11 cellular contexts compared by ENCODE assay signal in genomic region chr2:3254438-3254941, GRCh38.
DNase-seq lines count a peak whose midpoint lies in the region; ATAC-seq and TF ChIP-seq lines count a peak whose summit lies in the region.
"Had no signal": no experiment of that assay in that cellular context is flagged by ENCODE, and none has a peak within 500 bp of the region (broad histone marks: within the 10 kb centered on the region; RNA-seq: fewer than 3 reads in every experiment).

No MANE protein-coding gene starts in this region.

- no peak overlapping the region for H3K4me3 Mint-ChIP-seq in effector memory CD8-positive, alpha-beta T cell

- intact Hi-C loops in body of pancreas (cut with DNase I), result no loop called here

- no peaks in the 10 kb centered on the region for H3K36me3 ChIP-seq in body of pancreas (replicated peaks in 1 of 2; ENCODE audit: insufficient read depth in 1 of 2, low read depth in 2 of 2)

- no peak overlapping the region for H3K27ac ChIP-seq in body of pancreas
- H3K27ac ChIP-seq: SK-N-MC had no signal

- peaks cover 0 to 2% of the 10 kb centered on the region in 2 donors for H3K9me3 Mint-ChIP-seq in effector memory CD8-positive, alpha-beta T cell

- TF ChIP-seq POLR2A in body of pancreas (IDR thresholded peaks at IDR 0.05), result no peak

- H3K4me1 ChIP-seq in body of pancreas, result no peaks in the 10 kb centered on the region

- peaks cover 0 to 4% (median 0%) of the 10 kb centered on the region in 3 donors for H3K9me3 ChIP-seq in body of pancreas

- ATAC-seq in GM18499 (IDR thresholded peaks at IDR 0.05; ENCODE audit: insufficient read depth, unreplicated experiment) (peak; percentile 48), GM21390 (IDR thresholded peaks at IDR 0.05; ENCODE audit: unreplicated experiment) (peak; percentile 74), HG03103 (IDR thresholded peaks at IDR 0.05; ENCODE audit: low read depth, unreplicated experiment) (peak; percentile 68), body of pancreas (no peak)
- ATAC-seq in effector memory CD8-positive, alpha-beta T cell (replicated peaks), result no peak

- no peak for TF ChIP-seq CTCF in body of pancreas (IDR thresholded peaks at IDR 0.05)

- peaks cover 2 to 7% of the 10 kb centered on the region in 2 donors for H3K4me1 Mint-ChIP-seq in effector memory CD8-positive, alpha-beta T cell (ENCODE audit: low read depth in 2 of 2)

- WGBS in body of pancreas, 2 donors, result 82 to 92% methylated on average over 10 of the region's 10 CpGs

- H3K27me3 ChIP-seq in body of pancreas, result no peaks in the 10 kb centered on the region

- DNase-seq in ecto neural progenitor cell (ENCODE audit: low spot score), result peak; percentile 5
- no peak for DNase-seq in body of pancreas
- no peak for DNase-seq in midbrain (lab: John Stamatoyannopoulos, UW)
- DNase-seq in nucleus accumbens (lab: John Stamatoyannopoulos, UW), result no peak
- DNase-seq in effector memory CD8-positive, alpha-beta T cell, result no peak
- DNase-seq: DMS153, NCI-H1436 had no signal

- no peak overlapping the region for H3K4me3 ChIP-seq in body of pancreas
- H3K4me3 ChIP-seq: SK-N-MC had no signal

- H3K27me3 Mint-ChIP-seq in effector memory CD8-positive, alpha-beta T cell, result no peaks in the 10 kb centered on the region

- H3K27ac Mint-ChIP-seq in effector memory CD8-positive, alpha-beta T cell, result peak overlapping the region in 1 of 2 donors; percentile 11

- H3K36me3 Mint-ChIP-seq in effector memory CD8-positive, alpha-beta T cell (ENCODE audit: insufficient read depth), result peaks cover 7% of the 10 kb centered on the region

Comparison
In these comparisons a context has a peak if more than half of its experiments do, and no peak if none do; other contexts are left out.
1. ATAC-seq: peak in GM18499 (single experiment), GM21390 (single experiment) and HG03103 (single experiment); none in body of pancreas (single experiment) and effector memory CD8-positive, alpha-beta T cell (single experiment).